Comparison of ENCODE assay signal across 14 cellular contexts in the genomic region with DNA sequence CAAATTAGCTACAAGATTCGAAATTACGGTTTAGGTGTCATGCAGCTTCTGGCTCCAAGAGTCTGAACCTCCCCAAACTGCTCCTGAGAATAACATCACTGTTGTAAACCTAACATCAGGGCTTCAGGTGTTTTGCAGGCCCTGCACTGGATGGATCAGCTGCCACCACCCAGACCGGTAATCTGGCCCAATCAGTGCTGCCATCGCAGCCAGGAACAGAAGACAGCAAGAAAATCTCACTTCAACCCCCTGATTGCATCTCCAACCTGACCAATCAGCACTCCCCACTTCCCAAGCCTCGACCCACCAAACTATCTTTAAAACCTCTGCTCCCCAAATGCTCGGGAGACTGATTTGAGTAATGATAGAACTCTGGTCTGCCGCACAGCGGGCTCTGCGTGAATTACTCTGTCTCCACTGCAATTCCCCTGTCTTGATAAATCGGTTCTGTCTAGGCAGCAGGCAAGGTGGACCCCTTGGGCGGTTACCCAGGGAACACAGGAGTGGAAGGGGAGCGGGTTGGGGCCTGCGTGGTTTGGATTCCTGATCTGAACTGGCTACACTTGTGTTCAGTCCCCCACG.
DNase-seq lines count a peak whose midpoint lies in the region; ATAC-seq and TF ChIP-seq lines count a peak whose summit lies in the region.
"Had no signal": no experiment of that assay in that cellular context is flagged by ENCODE, and none has a peak within 500 bp of the region (broad histone marks: within the 10 kb centered on the region; RNA-seq: fewer than 3 reads in every experiment).

No MANE protein-coding gene starts in this region.

- 77 to 84% methylated on average over 14 of the region's 14 CpGs for WGBS in lung, 2 donors
- WGBS in stomach, 5 donors, result 72 to 79% (median 73%) methylated on average over 14 of the region's 14 CpGs

- peaks cover 28% of the 10 kb centered on the region for H3K4me1 Mint-ChIP-seq in brain

- H3K9me3 Mint-ChIP-seq in brain, result no peaks in the 10 kb centered on the region
- H3K9me3 Mint-ChIP-seq: CD4-positive, alpha-beta T cell; H9 had no signal

- no peaks in the 10 kb centered on the region for H3K36me3 ChIP-seq in lung (ENCODE audit: control insufficient read depth in 2 of 2, insufficient read depth in 2 of 2, low read length in 2 of 2)
- no peaks in the 10 kb centered on the region for H3K36me3 ChIP-seq in stomach
- no peaks in the 10 kb centered on the region for H3K36me3 ChIP-seq in gastrocnemius medialis

- no peak for ATAC-seq in lung (ENCODE audit: insufficient read depth, low FRiP score)
- ATAC-seq in SK-N-SH treated with all-trans-retinoic acid at 6 μM for 48 hours, result no peak
- no peak for ATAC-seq in gastrocnemius medialis
- ATAC-seq: A549, HepG2 had no signal

- no peaks in the 10 kb centered on the region for H3K27me3 ChIP-seq in lung (ENCODE audit: control insufficient read depth, insufficient read depth)
- peaks cover 0 to 32% (median 0%) of the 10 kb centered on the region in 3 donors for H3K27me3 ChIP-seq in stomach
- H3K27me3 ChIP-seq in gastrocnemius medialis, result no peaks in the 10 kb centered on the region

- H3K4me3 ChIP-seq in lung, result no peak overlapping the region
- no peak overlapping the region for H3K4me3 ChIP-seq in stomach
- H3K4me3 ChIP-seq in gastrocnemius medialis, result no peak overlapping the region
- H3K4me3 ChIP-seq: A549 had no signal

- H3K4me3 Mint-ChIP-seq in brain, result no peak overlapping the region
- H3K4me3 Mint-ChIP-seq: CD4-positive, alpha-beta T cell; H9 had no signal

- no peaks in the 10 kb centered on the region for H3K9me3 ChIP-seq in lung (ENCODE audit: control insufficient read depth in 2 of 2, insufficient read depth in 1 of 2, low read length in 1 of 2)
- no peaks in the 10 kb centered on the region for H3K9me3 ChIP-seq in stomach
- H3K9me3 ChIP-seq in gastrocnemius medialis, result no peaks in the 10 kb centered on the region
- H3K9me3 ChIP-seq: A549, Caco-2 had no signal

- in situ Hi-C loops in gastrocnemius medialis (cut with MboI; ENCODE audit: low sequenced_read_pairs in 4 of 4), result no loop called here

- intact Hi-C loops in stomach (cut with DNase I; ENCODE audit: low total_unique reads), result no loop called here
- intact Hi-C loops in gastrocnemius medialis (cut with DNase I; ENCODE audit: low total_unique reads), result no loop called here

- no peak for TF ChIP-seq EP300 in stomach (IDR thresholded peaks at IDR 0.05)

- DNase-seq in SK-N-DZ (ENCODE audit: low spot score) (peak; percentile 73), lung (ENCODE audit: low spot score) (peak; percentile 17), stomach (peak; percentile 11), mesenteric fat pad (ENCODE audit: low spot score) (no peak), gastrocnemius medialis (no peak)
- DNase-seq: AML-193; Caco-2; CD4-positive, alpha-beta T cell; H9 had no signal

- TF ChIP-seq CTCF in brain (conservative IDR thresholded peaks at IDR 0.05) (no peak), lung (IDR thresholded peaks at IDR 0.05; ENCODE audit: control extremely low read depth, extremely low read depth) (no peak), stomach (IDR thresholded peaks at IDR 0.05) (no peak), gastrocnemius medialis (IDR thresholded peaks at IDR 0.05 in 4 of 5, conservative IDR thresholded peaks at IDR 0.05 in 1 of 5) (no peak)

- no peaks in the 10 kb centered on the region for H3K27me3 Mint-ChIP-seq in brain
- H3K27me3 Mint-ChIP-seq: CD4-positive, alpha-beta T cell had no signal

- H3K4me1 ChIP-seq in lung (ENCODE audit: control insufficient read depth in 2 of 2, insufficient read depth in 2 of 2, low read length in 2 of 2) (no peaks in the 10 kb centered on the region), stomach (no peaks in the 10 kb centered on the region), gastrocnemius medialis (no peaks in the 10 kb centered on the region)
- H3K4me1 ChIP-seq: A549, Caco-2 had no signal

- no peak for TF ChIP-seq POLR2A in stomach (IDR thresholded peaks at IDR 0.05)
- TF ChIP-seq POLR2A in gastrocnemius medialis (IDR thresholded peaks at IDR 0.05), result no peak

- H3K36me3 Mint-ChIP-seq in brain, result no peaks in the 10 kb centered on the region

- no peak overlapping the region for H3K27ac ChIP-seq in lung (ENCODE audit: low read depth in 1 of 2, low read length in 1 of 2)
- no peak overlapping the region for H3K27ac ChIP-seq in stomach
- no peak overlapping the region for H3K27ac ChIP-seq in gastrocnemius medialis
- H3K27ac ChIP-seq: C4-2B had no signal

- H3K27ac Mint-ChIP-seq in brain, result peak overlapping the region in 3 of 5 experiments; percentile 14 to 86 (median 57)
- H3K27ac Mint-ChIP-seq: CD4-positive, alpha-beta T cell had no signal

TF ChIP-seq in SK-N-SH treated with all-trans-retinoic acid at 6 μM for 48 hours, 23 proteins besides CTCF, POLR2A, EP300 and RAD21:
- TF ChIP-seq TCF4 (CRISPR knock-in tag; IDR thresholded peaks at IDR 0.05; ENCODE audit: borderline replicate concordance) (no peak), ZNF565 (CRISPR knock-in tag; conservative IDR thresholded peaks at IDR 0.05; ENCODE audit: low read depth) (no peak), CSDC2 (CRISPR knock-in tag; IDR thresholded peaks at IDR 0.05) (no peak), PATZ1 (CRISPR knock-in tag; IDR thresholded peaks at IDR 0.05; ENCODE audit: borderline replicate concordance) (no peak), TOX (CRISPR knock-in tag; IDR thresholded peaks at IDR 0.05; ENCODE audit: borderline replicate concordance) (no peak), ZFP3 (CRISPR knock-in tag; IDR thresholded peaks at IDR 0.05) (no peak), ZNF70 (CRISPR knock-in tag; IDR thresholded peaks at IDR 0.05) (no peak), POU6F1 (CRISPR knock-in tag; IDR thresholded peaks at IDR 0.05; ENCODE audit: borderline replicate concordance, low read depth) (no peak), ISL1 (CRISPR knock-in tag; IDR thresholded peaks at IDR 0.05) (no peak), ZC3H10 (CRISPR knock-in tag; IDR thresholded peaks at IDR 0.05) (no peak), PPARA (CRISPR knock-in tag; IDR thresholded peaks at IDR 0.05; ENCODE audit: borderline replicate concordance) (no peak), ZNF8 (CRISPR knock-in tag; IDR thresholded peaks at IDR 0.05) (no peak), ARNTL (CRISPR knock-in tag; IDR thresholded peaks at IDR 0.05; ENCODE audit: borderline replicate concordance, low read depth) (no peak), RARB (CRISPR knock-in tag; IDR thresholded peaks at IDR 0.05) (no peak)
- TF ChIP-seq, protein P1, sequence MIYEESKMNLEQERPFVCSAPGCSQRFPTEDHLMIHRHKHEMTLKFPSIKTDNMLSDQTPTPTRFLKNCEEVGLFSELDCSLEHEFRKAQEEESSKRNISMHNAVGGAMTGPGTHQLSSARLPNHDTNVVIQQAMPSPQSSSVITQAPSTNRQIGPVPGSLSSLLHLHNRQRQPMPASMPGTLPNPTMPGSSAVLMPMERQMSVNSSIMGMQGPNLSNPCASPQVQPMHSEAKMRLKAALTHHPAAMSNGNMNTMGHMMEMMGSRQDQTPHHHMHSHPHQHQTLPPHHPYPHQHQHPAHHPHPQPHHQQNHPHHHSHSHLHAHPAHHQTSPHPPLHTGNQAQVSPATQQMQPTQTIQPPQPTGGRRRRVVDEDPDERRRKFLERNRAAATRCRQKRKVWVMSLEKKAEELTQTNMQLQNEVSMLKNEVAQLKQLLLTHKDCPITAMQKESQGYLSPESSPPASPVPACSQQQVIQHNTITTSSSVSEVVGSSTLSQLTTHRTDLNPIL (CRISPR knock-in tag; IDR thresholded peaks at IDR 0.05; ENCODE audit: low read depth), result no peak

Comparison
In these comparisons a context has a peak if more than half of its experiments do, and no peak if none do; other contexts are left out.
1. DNase-seq: peak in SK-N-DZ (single experiment), lung (single experiment) and stomach (single experiment); none in mesenteric fat pad (single experiment) and gastrocnemius medialis (0 of 2).